In the genomic region with DNA sequence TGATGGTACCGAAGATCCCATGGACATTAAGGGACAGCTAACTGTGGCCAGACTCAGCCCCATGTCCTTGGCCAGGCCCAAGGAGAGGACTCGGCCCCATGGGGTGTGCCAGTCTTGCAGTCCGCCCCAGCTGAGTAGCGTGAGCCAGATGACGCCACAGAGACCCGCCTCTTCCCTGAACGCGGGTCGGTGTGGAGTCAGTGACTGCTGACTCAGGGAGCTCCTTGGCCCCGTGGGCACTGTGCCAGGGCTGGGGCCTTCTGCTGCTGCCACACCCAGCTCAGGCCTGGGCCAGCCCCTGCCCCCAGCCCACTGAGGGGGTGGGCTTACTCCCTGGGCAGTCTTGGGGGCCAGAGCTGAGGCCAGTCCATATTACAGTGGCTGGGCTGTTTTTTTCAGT, we compare ENCODE assay signal across 9 cellular contexts. TPM values are rescaled to one million over a fixed set of nuclear protein-coding genes. Genes with fewer than 3 reads are reported as not detected.
DNase-seq lines count a peak whose midpoint lies in the region; ATAC-seq and TF ChIP-seq lines count a peak whose summit lies in the region.
"Had no signal": no experiment of that assay in that cellular context is flagged by ENCODE, and none has a peak within 500 bp of the region (broad histone marks: within the 10 kb centered on the region; RNA-seq: fewer than 3 reads in every experiment).

No MANE protein-coding gene starts in this region.

- H3K27me3 Mint-ChIP-seq in HFFc6 (ENCODE audit: insufficient read depth) = peaks cover 16% of the 10 kb centered on the region

- TF ChIP-seq POLR2A in suprapubic skin (IDR thresholded peaks at IDR 0.05) = no peak

- H3K4me3 ChIP-seq in suprapubic skin = no peak overlapping the region

- no peak for ATAC-seq in GM21390 (IDR thresholded peaks at IDR 0.05; ENCODE audit: unreplicated experiment)

- H3K4me1 ChIP-seq in suprapubic skin = peaks cover 21% of the 10 kb centered on the region

- H3K27ac ChIP-seq in suprapubic skin = peak overlapping the region; percentile 52

- no peaks in the 10 kb centered on the region for H3K36me3 Mint-ChIP-seq in HFFc6 (ENCODE audit: low read depth)

- peak; percentile 74 for DNase-seq in HFFc6
- peak; percentile 76 for DNase-seq in amniotic epithelial cell (ENCODE audit: low read depth)
- peak; percentile 91 for DNase-seq in hepatic stellate cell (ENCODE audit: low spot score)
- DNase-seq in suprapubic skin (ENCODE audit: low spot score in 2 of 2) = peak; percentile 86 to 90
- DNase-seq in activated CD4-positive, alpha-beta T cell treated with anti-CD3 and anti-CD28 coated beads, Interleukin-2, amount 50 U/mL, for 48 hours = no peak
- DNase-seq in NCI-H524 treated with DMSO at 0.1 percent for 48 hours (lab: John Stamatoyannopoulos, UW) = no peak
- DNase-seq in activated effector memory CD4-positive, alpha-beta T cell treated with anti-CD3 and anti-CD28 coated beads, Interleukin-2, amount 50 U/mL, for 16 hours = no peak
- DNase-seq: activated T-cell treated with anti-CD3 and anti-CD28 coated beads for 4 hours had no signal

- H3K36me3 ChIP-seq in suprapubic skin = peaks cover 44% of the 10 kb centered on the region

- TF ChIP-seq CTCF in HFFc6 (IDR thresholded peaks at IDR 0.05) (no peak), suprapubic skin (IDR thresholded peaks at IDR 0.05) (no peak)

- TF ChIP-seq EP300 in suprapubic skin (IDR thresholded peaks at IDR 0.05) = no peak

- H3K27me3 ChIP-seq in suprapubic skin = no peaks in the 10 kb centered on the region

- no peak overlapping the region for H3K4me3 Mint-ChIP-seq in HFFc6

- H3K27ac Mint-ChIP-seq in HFFc6 = no peak overlapping the region; the same call in 1 of the 2 replicates

- H3K4me1 Mint-ChIP-seq in HFFc6 (ENCODE audit: low read depth) = peaks cover 6% of the 10 kb centered on the region; the same call in 1 of the 2 replicates

- no peaks in the 10 kb centered on the region for H3K9me3 Mint-ChIP-seq in HFFc6

- 57% methylated on average over 6 of the region's 10 CpGs for WGBS in suprapubic skin

- H3K9me3 ChIP-seq in suprapubic skin = no peaks in the 10 kb centered on the region

RNA-seq across cellular contexts. Expression of a gene that starts 52.8 kb away (rescaled TPM):
- total RNA-seq in HFFc6 (2021; fragmentation: NEBNext Ultra II Directional; extraction: Animal tissue kit (Norgen Biotek cat#: 25700)) = 10 to 100 TPM; 40.8 to 56.1 (median 45.4) TPM
- total RNA-seq in suprapubic skin = 10 to 100 TPM; 48.4 to 77.9 (median 59.4) TPM

Comparison
In these comparisons a context has a peak if more than half of its experiments do, and no peak if none do; other contexts are left out.
1. DNase-seq: peak in HFFc6 (single experiment), amniotic epithelial cell (single experiment), hepatic stellate cell (single experiment) and suprapubic skin (2 of 2); none in activated CD4-positive, alpha-beta T cell treated with anti-CD3 and anti-CD28 coated beads, Interleukin-2, amount 50 U/mL, for 48 hours (0 of 2), NCI-H524 treated with DMSO at 0.1 percent for 48 hours (single experiment) and activated effector memory CD4-positive, alpha-beta T cell treated with anti-CD3 and anti-CD28 coated beads, Interleukin-2, amount 50 U/mL, for 16 hours (single experiment).